ENCODE assay signal across 8 cellular contexts in genomic region chr11:5625281-5625680, GRCh38. TPM values are rescaled to one million over a fixed set of nuclear protein-coding genes. Genes with fewer than 3 reads are reported as not detected.
A peak's percentile ranks its signal among the peaks of the same experiment; 100 is the strongest.
DNase-seq lines count a peak whose midpoint lies in the region; ATAC-seq, FAIRE-seq and TF ChIP-seq lines count a peak whose summit lies in the region.

No MANE protein-coding gene starts in this region.

- 60% methylated on average over 4 of the region's 4 CpGs; no CpG with 5 or more reads in 1 of the 2 experiments for WGBS in H1 (ENCODE audit: extremely low coverage in 1 of 2, insufficient coverage in 1 of 2, insufficient read length in 1 of 2, insufficient replicate concordance in 2 of 2, low coverage in 1 of 2, low lambda C conversion rate in 2 of 2, missing lambda C conversion rate in 1 of 2), 2 experiments

- H3K9me2 ChIP-seq in Karpas-422 (replicated peaks; ENCODE audit: insufficient read depth, low read length), result no peaks in the 10 kb centered on the region

- no peak for TF ChIP-seq EP300 in H1 (IDR thresholded peaks at IDR 0.05; ENCODE audit: borderline replicate concordance in 1 of 2, low read depth in 2 of 2, low read length in 2 of 2)

- no peak overlapping the region for H4K91ac ChIP-seq in H1 (replicated peaks; ENCODE audit: insufficient read length, low read length)

- no peak overlapping the region for H2BK120ac ChIP-seq in H1 (replicated peaks; ENCODE audit: low read depth, low read length)

- CTCF ChIA-PET in CD4-positive, alpha-beta memory T cell (lab: Charles Lee; ENCODE audit: partially characterized antibody), result interaction anchor here (1.2 to 1.4 kb wide), 2 partner anchors 59 to 87 kb away, joined by 3 read pairs; no protein-coding TSS in a partner anchor
- CTCF ChIA-PET in H1 (lab: Charles Lee; ENCODE audit: partially characterized antibody), result interaction anchor here (1.0 to 1.3 kb wide), 3 partner anchors 9 to 34 kb away, joined by 3 to 4 read pairs (median 3); no protein-coding TSS in a partner anchor

- peak overlapping the region; percentile 72 for H3K4me2 ChIP-seq in Karpas-422 (ENCODE audit: low read depth, low read length, poor library complexity, severe bottlenecking)
- H3K4me2 ChIP-seq in H1 (ENCODE audit: insufficient read depth in 1 of 2, low read depth in 2 of 2, low read length in 2 of 2), result peak overlapping the region; percentile 55 to 64

- H3K27me3 ChIP-seq in CD4-positive, alpha-beta memory T cell (ENCODE audit: insufficient read depth, low read length), result no peaks in the 10 kb centered on the region
- no peaks in the 10 kb centered on the region for H3K27me3 ChIP-seq in Karpas-422 (ENCODE audit: low read length)
- no peaks in the 10 kb centered on the region for H3K27me3 ChIP-seq in H1 (replicated peaks in 1 of 4; ENCODE audit: control insufficient read depth in 3 of 4, extremely low read depth in 1 of 4, insufficient read depth in 3 of 4, low read length in 3 of 4)
- no peaks in the 10 kb centered on the region for H3K27me3 ChIP-seq in neuron (ENCODE audit: insufficient read depth, low read length)

- no peak overlapping the region for H2BK20ac ChIP-seq in H1 (ENCODE audit: low read length)

- H3K36me3 ChIP-seq in CD4-positive, alpha-beta memory T cell (ENCODE audit: insufficient read depth, low read length), result no peaks in the 10 kb centered on the region
- H3K36me3 ChIP-seq in Karpas-422 (ENCODE audit: insufficient read depth, low read length), result no peaks in the 10 kb centered on the region
- H3K36me3 ChIP-seq in H1 (ENCODE audit: control insufficient read depth in 2 of 4, insufficient read depth in 4 of 4, low read length in 3 of 4), result no peaks in the 10 kb centered on the region
- H3K36me3 ChIP-seq in neuron (ENCODE audit: insufficient read depth, low read length), result no peaks in the 10 kb centered on the region

- peaks cover 32% of the 10 kb centered on the region for H3K4me1 ChIP-seq in CD4-positive, alpha-beta memory T cell (ENCODE audit: insufficient read depth, low read length)
- H3K4me1 ChIP-seq in Karpas-422 (ENCODE audit: low read length), result peaks cover 18% of the 10 kb centered on the region
- peaks cover 0 to 17% (median 6%) of the 10 kb centered on the region in 4 experiments; a peak in 4 of 7 replicates for H3K4me1 ChIP-seq in H1 (replicated peaks in 1 of 4; ENCODE audit: control insufficient read depth in 3 of 4, insufficient read depth in 4 of 4, low read length in 3 of 4)
- H3K4me1 ChIP-seq in neuron (ENCODE audit: insufficient read depth, low read length), result no peaks in the 10 kb centered on the region

- H3K23me2 ChIP-seq in H1 (ENCODE audit: low read depth, low read length), result no peaks in the 10 kb centered on the region

- H4K8ac ChIP-seq in H1 (ENCODE audit: extremely low read depth, insufficient read depth, low read length), result no peak overlapping the region

- peaks cover 31 to 52% (median 39%) of the 10 kb centered on the region in 4 donors for H3K4me1 Mint-ChIP-seq in CD4-positive, alpha-beta memory T cell

- no peak for ATAC-seq in GM21447 (IDR thresholded peaks at IDR 0.05; ENCODE audit: unreplicated experiment)
- no peak for ATAC-seq in GM21390 (IDR thresholded peaks at IDR 0.05; ENCODE audit: unreplicated experiment)
- ATAC-seq in GM18867 (IDR thresholded peaks at IDR 0.05; ENCODE audit: unreplicated experiment), result no peak

- no peaks in the 10 kb centered on the region for H4K20me1 ChIP-seq in Karpas-422 (ENCODE audit: insufficient read depth, low read depth, low read length)
- no peaks in the 10 kb centered on the region for H4K20me1 ChIP-seq in H1 (replicated peaks in 1 of 2; ENCODE audit: control insufficient read depth in 1 of 2, insufficient read depth in 2 of 2, low read length in 2 of 2)

- peak overlapping the region; percentile 24; the same call in 1 of the 2 replicates for H2AK5ac ChIP-seq in H1 (ENCODE audit: low read depth, low read length)

- 0 out of 2 replicates have a peak overlapping the region, but pooled peaks have one; percentile 14 for H2BK12ac ChIP-seq in H1 (ENCODE audit: low read depth, low read length)

- no peaks in the 10 kb centered on the region; the same call in 1 of the 2 replicates for H3K79me1 ChIP-seq in H1 (ENCODE audit: low read depth, low read length)

- no peaks in the 10 kb centered on the region for H3K27me3 Mint-ChIP-seq in CD4-positive, alpha-beta memory T cell

- peak overlapping the region; percentile 71 to 85 for H3K4me3 ChIP-seq in CD4-positive, alpha-beta memory T cell (ENCODE audit: low read length in 2 of 2)
- H3K4me3 ChIP-seq in Karpas-422 (ENCODE audit: low read length), result peak overlapping the region; percentile 69
- peak overlapping the region in 1 of 4 experiments; percentile 48; a peak in 2 of 8 replicates for H3K4me3 ChIP-seq in H1 (ENCODE audit: extremely low read depth in 1 of 4, insufficient read depth in 2 of 4, low read depth in 3 of 4, low read length in 4 of 4)
- H3K4me3 ChIP-seq in neuron (ENCODE audit: low read length), result peak overlapping the region; percentile 34

- no peak overlapping the region for H2BK15ac ChIP-seq in H1 (ENCODE audit: low read length)

- H3K56ac ChIP-seq in H1 (replicated peaks; ENCODE audit: insufficient read length, low read depth, low read length), result no peak overlapping the region

- H3K9me3 Mint-ChIP-seq in CD4-positive, alpha-beta memory T cell, result no peaks in the 10 kb centered on the region

- H3K14ac ChIP-seq in H1 (ENCODE audit: insufficient read length), result no peak overlapping the region

- H2AFZ ChIP-seq in Karpas-422 (ENCODE audit: low read length), result peak overlapping the region; percentile 47; the same call in 1 of the 2 replicates
- peak overlapping the region; percentile 98; the same call in 1 of the 2 replicates for H2AFZ ChIP-seq in H1 (ENCODE audit: low read length)
- peak overlapping the region; percentile 67 for H2AFZ ChIP-seq in neuron (ENCODE audit: low read depth, low read length)

- H3K79me2 ChIP-seq in Karpas-422 (ENCODE audit: low read length), result 0 out of 2 replicates have a peak, but pooled peaks cover 3% of the 10 kb centered on the region
- no peaks in the 10 kb centered on the region for H3K79me2 ChIP-seq in H1 (ENCODE audit: control insufficient read depth in 1 of 2, insufficient read depth in 2 of 2, low read length in 2 of 2)

- no peak for TF ChIP-seq POLR2A in H1 (IDR thresholded peaks at IDR 0.05; ENCODE audit: control extremely low read depth in 1 of 2, low read depth in 2 of 2, low read length in 2 of 2)

- TF ChIP-seq RAD21 in H1 (IDR thresholded peaks at IDR 0.05 in 1 of 2, conservative IDR thresholded peaks at IDR 0.05 in 1 of 2; ENCODE audit: low read depth in 2 of 2, low read length in 2 of 2), result no peak

- POLR2A ChIA-PET in CD4-positive, alpha-beta memory T cell (lab: Charles Lee; ENCODE audit: partially characterized antibody), result interaction anchor here (2.3 to 2.5 kb wide), 2 partner anchors 59 to 64 kb away, joined by 8 to 15 read pairs; partner anchors contain the start of genes TRIM22 and TRIM5
- POLR2A ChIA-PET in H1 (lab: Charles Lee; ENCODE audit: partially characterized antibody), result no interaction called here

- H3K9ac ChIP-seq in Karpas-422 (ENCODE audit: low read length) (peak overlapping the region; percentile 72), H1 (replicated peaks in 1 of 4; ENCODE audit: extremely low read depth in 1 of 4, low read depth in 3 of 4, low read length in 3 of 4) (no peak overlapping the region)

- peak overlapping the region; percentile 62 for H3K27ac ChIP-seq in CD4-positive, alpha-beta memory T cell (ENCODE audit: low read depth, low read length)
- H3K27ac ChIP-seq in Karpas-422 (ENCODE audit: low read length), result no peak overlapping the region
- H3K27ac ChIP-seq in H1 (ENCODE audit: low read depth, low read length), result no peak overlapping the region

- H3K4me3 Mint-ChIP-seq in CD4-positive, alpha-beta memory T cell, result peak overlapping the region; percentile 86 to 98 (median 94)

- H3K23ac ChIP-seq in H1 (ENCODE audit: insufficient read length), result no peak overlapping the region

- H3K18ac ChIP-seq in H1 (ENCODE audit: extremely low read depth, low read length), result peak overlapping the region; percentile 75; the same call in 1 of the 2 replicates

- no peak overlapping the region for H4K5ac ChIP-seq in H1 (ENCODE audit: insufficient read length, low read depth, low read length)

- TF ChIP-seq CTCF in H1 (IDR thresholded peaks at IDR 0.05; ENCODE audit: control extremely low read depth in 1 of 3, insufficient read depth in 1 of 3, low read depth in 1 of 3, low read length in 3 of 3), result no peak

- no peaks in the 10 kb centered on the region for H3K9me3 ChIP-seq in CD4-positive, alpha-beta memory T cell (ENCODE audit: control insufficient read depth in 1 of 2, low read length in 2 of 2)
- H3K9me3 ChIP-seq in Karpas-422 (ENCODE audit: low read length) (no peaks in the 10 kb centered on the region), H1 (ENCODE audit: insufficient read depth in 2 of 2, low read depth in 1 of 2, low read length in 1 of 2) (no peaks in the 10 kb centered on the region), neuron (ENCODE audit: low read length) (no peaks in the 10 kb centered on the region)

- DNase-seq in CD4-positive, alpha-beta memory T cell, result no peak
- no peak for DNase-seq in Karpas-422
- DNase-seq in H1 (ENCODE audit: low read depth in 1 of 2, low spot score in 2 of 2), result no peak
- DNase-seq in amygdala (lab: John Stamatoyannopoulos, UW), result no peak

- H3K4ac ChIP-seq in H1 (replicated peaks; ENCODE audit: insufficient read length, low read depth, low read length), result no peak overlapping the region

- intact Hi-C loops in CD4-positive, alpha-beta memory T cell (cut with micrococcal nuclease), result no loop called here

- H2BK5ac ChIP-seq in H1 (ENCODE audit: low read depth, low read length), result no peak overlapping the region

- peaks cover 8 to 16% of the 10 kb centered on the region in 2 donors for H3K36me3 Mint-ChIP-seq in CD4-positive, alpha-beta memory T cell

- FAIRE-seq in H1 (lab: Jason Lieb, UNC), result no peak

- peak overlapping the region; percentile 68 to 99 (median 92) for H3K27ac Mint-ChIP-seq in CD4-positive, alpha-beta memory T cell

RNA-seq across cellular contexts. Expression of gene TRIM34, which starts 0.5 kb away (rescaled TPM):
- total RNA-seq in CD4-positive, alpha-beta memory T cell, result 10 to 100 TPM; 10.4 to 11.6 TPM
- polyA plus RNA-seq in CD4-positive, alpha-beta memory T cell, result 10 to 100 TPM in 1 of 2 donors, 1 to 10 TPM in 1; 9.6 to 20.2 TPM
- 11.4 and 19.7 TPM in 2 replicates for total RNA-seq in Karpas-422 (2014; rRNA removed; shearing (Covaris generic); ENCODE audit: low replicate concordance)
- total RNA-seq in H1 (2021; fragmentation: NEBNext Ultra II Directional; extraction: Animal tissue kit (Norgen Biotek cat#: 25700)), result 0.63 and 0.76 TPM in 2 replicates
- polyA plus RNA-seq in H1 (2011; rRNA removed), result 2.6 and 5.8 TPM in 2 replicates
- polyA plus RNA-seq in H1 (2011; cell fraction: cytosol; rRNA removed), result 2.8 TPM
- 1.4 TPM for polyA plus RNA-seq in H1 (2011; cell fraction: nucleus; rRNA removed)
- 0.84 to 2.1 TPM (median 1.7 TPM) in 4 replicates for polyA plus RNA-seq in H1 (2012, experiment 1 of 2)
- polyA plus RNA-seq in H1 (2012, experiment 2 of 2), result 0.21 TPM
- 1.1 TPM for polyA plus RNA-seq in H1 (2013, experiment 1 of 2)
- polyA plus RNA-seq in H1 (2013, experiment 2 of 2), result 1.7 TPM
- polyA minus RNA-seq in H1 (2011; rRNA and poly(A)+ RNA removed), result 2.5 and 2.6 TPM in 2 replicates
- polyA minus RNA-seq in H1 (2011; cell fraction: cytosol; rRNA and poly(A)+ RNA removed), result 0.95 TPM
- 1.5 TPM for polyA minus RNA-seq in H1 (2011; cell fraction: nucleus; rRNA and poly(A)+ RNA removed)

RNA-seq across cellular contexts. Expression of gene TRIM6, which starts 28.8 kb away (rescaled TPM):
- total RNA-seq in CD4-positive, alpha-beta memory T cell, result not detected
- polyA plus RNA-seq in CD4-positive, alpha-beta memory T cell, result not detected
- not detected in 2 replicates for total RNA-seq in Karpas-422 (2014; rRNA removed; shearing (Covaris generic); ENCODE audit: low replicate concordance)
- 20.6 and 21.6 TPM in 2 replicates for total RNA-seq in H1 (2021; fragmentation: NEBNext Ultra II Directional; extraction: Animal tissue kit (Norgen Biotek cat#: 25700))
- polyA plus RNA-seq in H1 (2011; rRNA removed), result 21.8 and 23.3 TPM in 2 replicates
- 25.1 TPM for polyA plus RNA-seq in H1 (2011; cell fraction: cytosol; rRNA removed)
- 14.6 TPM for polyA plus RNA-seq in H1 (2011; cell fraction: nucleus; rRNA removed)
- polyA plus RNA-seq in H1 (2012, experiment 1 of 2), result 13.2 to 21.0 TPM (median 15.0 TPM) in 4 replicates
- polyA plus RNA-seq in H1 (2012, experiment 2 of 2), result 3.9 TPM
- 17.8 TPM for polyA plus RNA-seq in H1 (2013, experiment 1 of 2)
- polyA plus RNA-seq in H1 (2013, experiment 2 of 2), result 20.2 TPM
- polyA minus RNA-seq in H1 (2011; rRNA and poly(A)+ RNA removed), result 15.7 and 16.6 TPM in 2 replicates
- polyA minus RNA-seq in H1 (2011; cell fraction: cytosol; rRNA and poly(A)+ RNA removed), result 10.1 TPM
- polyA minus RNA-seq in H1 (2011; cell fraction: nucleus; rRNA and poly(A)+ RNA removed), result 11.9 TPM

RNA-seq across cellular contexts. Expression of gene OR52B6, which starts 44.6 kb away (rescaled TPM):
- total RNA-seq in CD4-positive, alpha-beta memory T cell, result not detected
- not detected for polyA plus RNA-seq in CD4-positive, alpha-beta memory T cell
- not detected in 2 replicates for total RNA-seq in Karpas-422 (2014; rRNA removed; shearing (Covaris generic); ENCODE audit: low replicate concordance)
- not detected in 2 replicates for total RNA-seq in H1 (2021; fragmentation: NEBNext Ultra II Directional; extraction: Animal tissue kit (Norgen Biotek cat#: 25700))
- not detected in 2 replicates for polyA plus RNA-seq in H1 (2011; rRNA removed)
- not detected for polyA plus RNA-seq in H1 (2011; cell fraction: cytosol; rRNA removed)
- polyA plus RNA-seq in H1 (2011; cell fraction: nucleus; rRNA removed), result not detected
- not detected in 4 replicates for polyA plus RNA-seq in H1 (2012, experiment 1 of 2)
- not detected for polyA plus RNA-seq in H1 (2012, experiment 2 of 2)
- polyA plus RNA-seq in H1 (2013, experiment 1 of 2), result not detected
- polyA plus RNA-seq in H1 (2013, experiment 2 of 2), result not detected
- not detected in 2 replicates for polyA minus RNA-seq in H1 (2011; rRNA and poly(A)+ RNA removed)
- not detected for polyA minus RNA-seq in H1 (2011; cell fraction: cytosol; rRNA and poly(A)+ RNA removed)
- polyA minus RNA-seq in H1 (2011; cell fraction: nucleus; rRNA and poly(A)+ RNA removed), result not detected

RNA-seq across cellular contexts. Expression of gene TRIM5, which starts 59.6 kb away (rescaled TPM):
- 10 to 100 TPM; 33.9 to 35.5 TPM for total RNA-seq in CD4-positive, alpha-beta memory T cell
- polyA plus RNA-seq in CD4-positive, alpha-beta memory T cell, result 1 to 10 TPM; 9.1 to 9.5 TPM
- total RNA-seq in Karpas-422 (2014; rRNA removed; shearing (Covaris generic); ENCODE audit: low replicate concordance), result 26.1 and 31.4 TPM in 2 replicates
- total RNA-seq in H1 (2021; fragmentation: NEBNext Ultra II Directional; extraction: Animal tissue kit (Norgen Biotek cat#: 25700)), result 33.3 and 35.5 TPM in 2 replicates
- 14.5 and 23.5 TPM in 2 replicates for polyA plus RNA-seq in H1 (2011; rRNA removed)
- 19.5 TPM for polyA plus RNA-seq in H1 (2011; cell fraction: cytosol; rRNA removed)
- 11.4 TPM for polyA plus RNA-seq in H1 (2011; cell fraction: nucleus; rRNA removed)
- 21.7 to 30.2 TPM (median 24.1 TPM) in 4 replicates for polyA plus RNA-seq in H1 (2012, experiment 1 of 2)
- 3.6 TPM for polyA plus RNA-seq in H1 (2012, experiment 2 of 2)
- polyA plus RNA-seq in H1 (2013, experiment 1 of 2), result 26.2 TPM
- 25.7 TPM for polyA plus RNA-seq in H1 (2013, experiment 2 of 2)
- 31.8 and 49.7 TPM in 2 replicates for polyA minus RNA-seq in H1 (2011; rRNA and poly(A)+ RNA removed)
- polyA minus RNA-seq in H1 (2011; cell fraction: cytosol; rRNA and poly(A)+ RNA removed), result 14.3 TPM
- 16.3 TPM for polyA minus RNA-seq in H1 (2011; cell fraction: nucleus; rRNA and poly(A)+ RNA removed)

Comparison
In these comparisons a context has a peak if more than half of its experiments do, and no peak if none do; other contexts are left out.
1. H2AFZ ChIP-seq: peak in every context shown above with its lines; median percentile 98 in H1; 67 in neuron; 47 in Karpas-422.
2. RNA of gene TRIM6, which starts 28.8 kb away (total RNA-seq): 20.6 to 21.6 TPM in H1; not detected in CD4-positive, alpha-beta memory T cell and not detected in Karpas-422; every median in the first group is over 10 times any median in the second.